25 cellular contexts compared by ENCODE assay signal in the genomic region with DNA sequence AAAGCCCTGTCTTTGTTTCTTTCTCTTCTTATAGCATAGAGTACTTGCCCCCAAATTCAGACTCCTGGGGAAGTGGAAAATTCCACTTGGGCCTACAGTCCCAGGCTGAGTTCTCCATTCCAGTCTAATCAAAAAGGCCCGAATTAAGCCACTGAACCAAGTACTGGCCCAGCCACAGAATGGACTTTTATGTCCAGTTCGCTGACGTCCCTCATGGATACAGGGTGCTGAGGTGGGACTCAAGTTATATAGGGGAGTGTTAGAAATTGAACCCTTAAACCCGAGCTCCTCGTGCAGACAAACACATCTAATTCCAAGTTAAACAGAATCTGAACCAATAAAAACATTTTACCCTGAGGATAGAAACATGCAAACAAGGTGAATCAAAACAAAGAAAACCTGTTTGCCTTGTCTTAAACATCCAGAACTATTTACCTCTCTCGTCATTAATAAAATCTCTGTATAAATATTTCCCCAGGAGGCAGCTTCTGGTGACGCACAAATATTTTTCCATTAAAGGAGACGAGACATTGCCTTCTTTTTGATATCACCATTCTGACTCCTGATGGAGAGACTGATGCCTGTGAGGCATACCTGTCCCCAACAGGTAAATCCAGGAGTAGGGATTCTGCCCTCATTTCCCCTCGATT.
DNase-seq lines count a peak whose midpoint lies in the region; ATAC-seq, FAIRE-seq and TF ChIP-seq lines count a peak whose summit lies in the region.
"Had no signal": no experiment of that assay in that cellular context is flagged by ENCODE, and none has a peak within 500 bp of the region (broad histone marks: within the 10 kb centered on the region; RNA-seq: fewer than 3 reads in every experiment).

No MANE protein-coding gene starts in this region.

- H3K9ac ChIP-seq in H1 (replicated peaks in 1 of 4; ENCODE audit: extremely low read depth in 1 of 4, low read depth in 3 of 4, low read length in 3 of 4) (no peak overlapping the region), neuronal stem cell (ENCODE audit: low read depth, low read length, poor library complexity) (no peak overlapping the region)

- no peak overlapping the region for H4K5ac ChIP-seq in H1 (ENCODE audit: insufficient read length, low read depth, low read length)

- H4K8ac ChIP-seq in H1 (ENCODE audit: extremely low read depth, insufficient read depth, low read length) (no peak overlapping the region), neuronal stem cell (ENCODE audit: low read depth, low read length) (no peak overlapping the region)

- H2AFZ ChIP-seq in H1 (ENCODE audit: low read length) = no peak overlapping the region
- H2AFZ ChIP-seq in neuronal stem cell (ENCODE audit: low read length) = peak overlapping the region; percentile 23

- H2BK15ac ChIP-seq in H1 (ENCODE audit: low read length) (no peak overlapping the region), neuronal stem cell (ENCODE audit: low read length) (no peak overlapping the region)

- H2BK12ac ChIP-seq in H1 (ENCODE audit: low read depth, low read length) = 0 out of 2 replicates have a peak overlapping the region, but pooled peaks have one; percentile 39
- H2BK12ac ChIP-seq in neuronal stem cell (ENCODE audit: low read length) = no peak overlapping the region

- DNase-seq in DMS53 (lab: John Stamatoyannopoulos, UW) (peak; percentile 87), NCI-H146 (lab: John Stamatoyannopoulos, UW) (peak; percentile 22), H1 (ENCODE audit: low read depth in 1 of 2, low spot score in 2 of 2) (peak in 1 of 2 experiments; percentile 35), neuronal stem cell (ENCODE audit: low spot score) (no peak), stomach (no peak), MG63 (no peak), HCEC 1CT (no peak)
- DNase-seq: activated CD4-positive, alpha-beta T cell treated with anti-CD3 and anti-CD28 coated beads for 48 hours; activated T-cell treated with anti-CD3 and anti-CD28 coated beads, Interleukin-2, amount 50 U/mL, for 4 hours; adrenal gland; C1 segment of cervical spinal cord; cortex of kidney; endodermal cell; KG1; kidney glomerular epithelial cell; NCI-H1930; NCI-H774; stimulated activated CD4-positive, alpha-beta T cell treated with anti-CD3 and anti-CD28 coated beads, Interleukin-2, amount 100 ng/mL, for 24 hours; T-helper 2 cell had no signal

- H3K14ac ChIP-seq in H1 (ENCODE audit: insufficient read length) = no peak overlapping the region
- H3K14ac ChIP-seq in neuronal stem cell (ENCODE audit: low read length) = no peak overlapping the region

- H3K4ac ChIP-seq in H1 (replicated peaks; ENCODE audit: insufficient read length, low read depth, low read length) = no peak overlapping the region
- H3K4ac ChIP-seq in neuronal stem cell (ENCODE audit: low read length) = no peak overlapping the region

- no peak for FAIRE-seq in H1 (lab: Jason Lieb, UNC)
- FAIRE-seq: GM12878 had no signal

- no peak overlapping the region for H3K23ac ChIP-seq in H1 (ENCODE audit: insufficient read length)
- H3K23ac ChIP-seq in neuronal stem cell (ENCODE audit: low read depth, low read length, poor library complexity) = no peak overlapping the region

- no peaks in the 10 kb centered on the region for H3K36me3 ChIP-seq in H1 (ENCODE audit: control insufficient read depth in 2 of 4, insufficient read depth in 4 of 4, low read length in 3 of 4)
- H3K36me3 ChIP-seq in neuronal stem cell (replicated peaks in 1 of 2; ENCODE audit: control insufficient read depth in 2 of 2, insufficient read depth in 2 of 2, low read length in 2 of 2) = no peaks in the 10 kb centered on the region
- no peaks in the 10 kb centered on the region for H3K36me3 ChIP-seq in stomach
- H3K36me3 ChIP-seq in MG63 = no peaks in the 10 kb centered on the region
- H3K36me3 ChIP-seq: adrenal gland, vagina had no signal

- POLR2A ChIA-PET in H1 (lab: Charles Lee; ENCODE audit: partially characterized antibody) = interaction anchor here (1.1 kb wide), 1 partner anchor 10 kb away, joined by 3 read pairs; no protein-coding TSS in a partner anchor

- H3K4me2 ChIP-seq in H1 (ENCODE audit: insufficient read depth in 1 of 2, low read depth in 2 of 2, low read length in 2 of 2) (no peak overlapping the region), neuronal stem cell (ENCODE audit: insufficient read depth, low read length, poor library complexity, severe bottlenecking) (no peak overlapping the region)

- H3K27me3 ChIP-seq in H1 (replicated peaks in 1 of 4; ENCODE audit: control insufficient read depth in 3 of 4, extremely low read depth in 1 of 4, insufficient read depth in 3 of 4, low read length in 3 of 4) (no peaks in the 10 kb centered on the region), neuronal stem cell (ENCODE audit: control insufficient read depth in 3 of 3, insufficient read depth in 3 of 3, low read depth in 1 of 3, low read length in 3 of 3) (no peaks in the 10 kb centered on the region), stomach (peaks cover 0 to 5% (median 0%) of the 10 kb centered on the region in 3 donors), MG63 (no peaks in the 10 kb centered on the region)
- H3K27me3 ChIP-seq: adrenal gland, vagina had no signal

- H3K23me2 ChIP-seq in H1 (ENCODE audit: low read depth, low read length) = 0 out of 2 replicates have a peak, but pooled peaks cover 5% of the 10 kb centered on the region

- no peak overlapping the region for H4K91ac ChIP-seq in H1 (replicated peaks; ENCODE audit: insufficient read length, low read length)
- H4K91ac ChIP-seq in neuronal stem cell (ENCODE audit: low read depth, low read length, poor library complexity) = no peak overlapping the region

- TF ChIP-seq EP300 in H1 (IDR thresholded peaks at IDR 0.05; ENCODE audit: borderline replicate concordance in 1 of 2, low read depth in 2 of 2, low read length in 2 of 2) = no peak
- no peak for TF ChIP-seq EP300 in stomach (IDR thresholded peaks at IDR 0.05)

- CTCF ChIA-PET in H1 (lab: Charles Lee; ENCODE audit: partially characterized antibody) = interaction anchor here (0.7 to 1.1 kb wide), 2 partner anchors 22 to 23 kb away, joined by 3 read pairs; no protein-coding TSS in a partner anchor

- H2BK5ac ChIP-seq in H1 (ENCODE audit: low read depth, low read length) (no peak overlapping the region), neuronal stem cell (ENCODE audit: low read length) (no peak overlapping the region)

- TF ChIP-seq RAD21 in H1 (IDR thresholded peaks at IDR 0.05 in 1 of 2, conservative IDR thresholded peaks at IDR 0.05 in 1 of 2; ENCODE audit: low read depth in 2 of 2, low read length in 2 of 2) = no peak

- WGBS in H1 (ENCODE audit: extremely low coverage in 1 of 2, insufficient coverage in 1 of 2, insufficient read length in 1 of 2, insufficient replicate concordance in 2 of 2, low coverage in 1 of 2, low lambda C conversion rate in 2 of 2, missing lambda C conversion rate in 1 of 2), 2 experiments = 91% methylated on average over 9 of the region's 9 CpGs; no CpG with 5 or more reads in 1 of the 2 experiments
- no CpG with 5 or more reads among the region's 9 CpGs for WGBS in neuronal stem cell (ENCODE audit: extremely low coverage in 2 of 2, insufficient read length in 2 of 2, insufficient replicate concordance in 1 of 2), 2 donors
- WGBS in stomach, 5 donors = 52 to 76% (median 73%) methylated on average over 9 of the region's 9 CpGs

- peak overlapping the region; percentile 25 for H2BK120ac ChIP-seq in H1 (replicated peaks; ENCODE audit: low read depth, low read length)
- H2BK120ac ChIP-seq in neuronal stem cell (ENCODE audit: low read depth, low read length) = no peak overlapping the region

- no peak overlapping the region for H3K56ac ChIP-seq in H1 (replicated peaks; ENCODE audit: insufficient read length, low read depth, low read length)

- ATAC-seq in HG03439 (IDR thresholded peaks at IDR 0.05; ENCODE audit: unreplicated experiment) = no peak
- ATAC-seq: activated T-cell treated with anti-CD3 and anti-CD28 coated beads, Interleukin-2, amount 50 U/mL, for 4 hours; GM12878; SK-N-SH treated with all-trans-retinoic acid at 6 μM for 48 hours had no signal

- no peak overlapping the region; the same call in none of the 2 replicates for H3K18ac ChIP-seq in H1 (ENCODE audit: extremely low read depth, low read length)
- no peak overlapping the region for H3K18ac ChIP-seq in neuronal stem cell (ENCODE audit: low read length)

- intact Hi-C loops in stomach (cut with DNase I; ENCODE audit: low total_unique reads) = no loop called here

- H3K9me3 ChIP-seq in H1 (ENCODE audit: insufficient read depth in 2 of 2, low read depth in 1 of 2, low read length in 1 of 2) (peaks cover 3 to 8% of the 10 kb centered on the region in 2 experiments; a peak in 3 of 4 replicates), neuronal stem cell (replicated peaks in 1 of 2; ENCODE audit: control insufficient read depth in 2 of 2, insufficient read depth in 1 of 2, low read depth in 1 of 2, low read length in 2 of 2) (peaks cover 0 to 6% of the 10 kb centered on the region in 2 donors), stomach (no peaks in the 10 kb centered on the region), MG63 (no peaks in the 10 kb centered on the region)
- H3K9me3 ChIP-seq: adrenal gland, vagina had no signal

- peak overlapping the region; percentile 74 for H2BK20ac ChIP-seq in H1 (ENCODE audit: low read length)

- H3K79me1 ChIP-seq in H1 (ENCODE audit: low read depth, low read length) (no peaks in the 10 kb centered on the region), neuronal stem cell (ENCODE audit: low read depth, low read length) (no peaks in the 10 kb centered on the region)

- H4K20me1 ChIP-seq in H1 (replicated peaks in 1 of 2; ENCODE audit: control insufficient read depth in 1 of 2, insufficient read depth in 2 of 2, low read length in 2 of 2) = no peaks in the 10 kb centered on the region

- no peak overlapping the region for H2AK5ac ChIP-seq in H1 (ENCODE audit: low read depth, low read length)
- no peak overlapping the region for H2AK5ac ChIP-seq in neuronal stem cell (ENCODE audit: low read depth, low read length)

- H3K79me2 ChIP-seq in H1 (ENCODE audit: control insufficient read depth in 1 of 2, insufficient read depth in 2 of 2, low read length in 2 of 2) = no peaks in the 10 kb centered on the region

- H3K4me3 ChIP-seq in H1 (ENCODE audit: extremely low read depth in 1 of 4, insufficient read depth in 2 of 4, low read depth in 3 of 4, low read length in 4 of 4) (no peak overlapping the region), neuronal stem cell (ENCODE audit: low read length in 2 of 2) (no peak overlapping the region), stomach (no peak overlapping the region), MG63 (no peak overlapping the region)
- H3K4me3 ChIP-seq: adrenal gland, GM12878, lung, vagina had no signal

- TF ChIP-seq CTCF in H1 (IDR thresholded peaks at IDR 0.05; ENCODE audit: control extremely low read depth in 1 of 3, insufficient read depth in 1 of 3, low read depth in 1 of 3, low read length in 3 of 3) (no peak), stomach (IDR thresholded peaks at IDR 0.05) (no peak)

- H3K27ac ChIP-seq in H1 (ENCODE audit: low read depth, low read length) = no peak overlapping the region
- no peak overlapping the region for H3K27ac ChIP-seq in neuronal stem cell (replicated peaks; ENCODE audit: low read length)
- H3K27ac ChIP-seq in stomach = no peak overlapping the region
- H3K27ac ChIP-seq: adrenal gland, RWPE1, vagina had no signal

- H3K4me1 ChIP-seq in H1 (replicated peaks in 1 of 4; ENCODE audit: control insufficient read depth in 3 of 4, insufficient read depth in 4 of 4, low read length in 3 of 4) = peaks cover 10 to 28% (median 19%) of the 10 kb centered on the region in 4 experiments
- H3K4me1 ChIP-seq in neuronal stem cell (ENCODE audit: control insufficient read depth in 2 of 2, insufficient read depth in 1 of 2, low read depth in 1 of 2, low read length in 2 of 2) = peaks cover 9 to 15% of the 10 kb centered on the region in 2 donors
- peaks cover 0 to 18% (median 11%) of the 10 kb centered on the region in 4 donors for H3K4me1 ChIP-seq in stomach
- H3K4me1 ChIP-seq: adrenal gland, vagina had no signal

- TF ChIP-seq POLR2A in H1 (IDR thresholded peaks at IDR 0.05; ENCODE audit: control extremely low read depth in 1 of 2, low read depth in 2 of 2, low read length in 2 of 2) (no peak), stomach (IDR thresholded peaks at IDR 0.05) (no peak)

Comparison
In these comparisons a context has a peak if more than half of its experiments do, and no peak if none do; other contexts are left out.
1. DNase-seq: peak in DMS53 (single experiment) and NCI-H146 (single experiment); none in neuronal stem cell (single experiment), stomach (single experiment), MG63 (single experiment) and HCEC 1CT (single experiment).